ENCODE assay signal across 9 cellular contexts in genomic region chr6:111603648-111604047, GRCh38. TPM values are rescaled to one million over a fixed set of nuclear protein-coding genes. Genes with fewer than 3 reads are reported as not detected.
DNase-seq lines count a peak whose midpoint lies in the region; ATAC-seq and TF ChIP-seq lines count a peak whose summit lies in the region.
"Had no signal": no experiment of that assay in that cellular context is flagged by ENCODE, and none has a peak within 500 bp of the region (broad histone marks: within the 10 kb centered on the region; RNA-seq: fewer than 3 reads in every experiment).

No MANE protein-coding gene starts in this region.

- no peaks in the 10 kb centered on the region for H3K36me3 ChIP-seq in psoas muscle (ENCODE audit: insufficient read depth in 1 of 2, low read depth in 1 of 2)
- H3K36me3 ChIP-seq in effector memory CD4-positive, alpha-beta T cell (ENCODE audit: control insufficient read depth, insufficient read depth, low read length), result no peaks in the 10 kb centered on the region

- TF ChIP-seq CTCF in epithelial cell of proximal tubule (conservative IDR thresholded peaks at IDR 0.05; ENCODE audit: low read depth, low read length), result no peak
- TF ChIP-seq CTCF in psoas muscle (IDR thresholded peaks at IDR 0.05), result no peak

- intact Hi-C loops in psoas muscle (cut with DNase I), result loop anchor here (5.0 kb wide), 2 partner anchors 36 to 41 kb away; no protein-coding TSS in a partner anchor

- H3K27ac ChIP-seq in psoas muscle, result peak overlapping the region; percentile 99
- no peak overlapping the region for H3K27ac ChIP-seq in effector memory CD4-positive, alpha-beta T cell (ENCODE audit: insufficient read depth, low read length, poor library complexity, severe bottlenecking)

- peaks cover 45% of the 10 kb centered on the region for H3K4me1 ChIP-seq in psoas muscle
- H3K4me1 ChIP-seq in effector memory CD4-positive, alpha-beta T cell (ENCODE audit: control insufficient read depth, insufficient read depth, low read length, poor library complexity, severe bottlenecking), result peaks cover 11% of the 10 kb centered on the region

- no peaks in the 10 kb centered on the region for H3K9me3 ChIP-seq in psoas muscle
- no peaks in the 10 kb centered on the region for H3K9me3 ChIP-seq in effector memory CD4-positive, alpha-beta T cell (ENCODE audit: control insufficient read depth, low read length)

- 24 to 33% (median 25%) methylated on average over 3 of the region's 3 CpGs for WGBS in psoas muscle, 3 donors

- H3K4me3 ChIP-seq in epithelial cell of proximal tubule (ENCODE audit: low read depth, low read length) (peak overlapping the region; percentile 67), psoas muscle (peak overlapping the region; percentile 78)
- no peak overlapping the region for H3K4me3 ChIP-seq in effector memory CD4-positive, alpha-beta T cell (ENCODE audit: insufficient read depth, low read depth, low read length, poor library complexity, severe bottlenecking)

- no peaks in the 10 kb centered on the region for H3K27me3 ChIP-seq in psoas muscle (ENCODE audit: insufficient read depth in 3 of 3, low read length in 2 of 3)
- H3K27me3 ChIP-seq in effector memory CD4-positive, alpha-beta T cell (replicated peaks; ENCODE audit: control insufficient read depth, insufficient read depth, low read length, poor library complexity, severe bottlenecking), result no peaks in the 10 kb centered on the region

- CTCF ChIA-PET in HEK293T (lab: Yijun Ruan, JAX), result interaction anchor here (1.4 to 1.9 kb wide), 2 partner anchors 38 to 345 kb away, joined by 4 to 5 read pairs; a partner anchor contains a TSS

- peak; percentile 37 for DNase-seq in EH (ENCODE audit: low read depth)
- DNase-seq in SK-N-DZ (ENCODE audit: low spot score), result peak; percentile 32
- DNase-seq in epithelial cell of proximal tubule (ENCODE audit: low read depth), result no peak
- no peak for DNase-seq in psoas muscle
- no peak for DNase-seq in NOMO-1 treated with DMSO at 0.1 percent for 48 hours (lab: John Stamatoyannopoulos, UW; ENCODE audit: unreplicated experiment)
- DNase-seq in effector memory CD4-positive, alpha-beta T cell, result no peak
- no peak for DNase-seq in putamen (ENCODE audit: low spot score)
- DNase-seq in HEK293T (ENCODE audit: extremely low spot score), result no peak
- DNase-seq: NCI-H748 treated with DMSO at 0.1 percent for 48 hours had no signal

- POLR2A ChIA-PET in HEK293T (lab: Yijun Ruan, JAX), result interaction anchor here (5.1 kb wide), 1 partner anchor 120 kb away, joined by 32 read pairs; the partner anchor contains the start of gene REV3L

- ATAC-seq in psoas muscle, result no peak

TF ChIP-seq in HEK293T, 16 proteins besides CTCF, POLR2A, EP300 and RAD21:
- TF ChIP-seq FOXK2 (IDR thresholded peaks at IDR 0.05), result no peak
- no peak for TF ChIP-seq ZNF384 (IDR thresholded peaks at IDR 0.05)
- TF ChIP-seq SP1 (IDR thresholded peaks at IDR 0.05), result no peak
- no peak for TF ChIP-seq ARNT (IDR thresholded peaks at IDR 0.05)
- TF ChIP-seq ELF4 (IDR thresholded peaks at IDR 0.05), result no peak
- no peak for TF ChIP-seq SUZ12 (IDR thresholded peaks at IDR 0.05)
TF ChIP-seq in HEK293T: peak in this region for 0.

RNA-seq across cellular contexts. Expression of gene TRAF3IP2, which starts 2.0 kb away (rescaled TPM):
- polyA plus RNA-seq in SK-N-DZ (2014; cell fraction: cytosol; rRNA removed), result 0.42 and 0.70 TPM in 2 replicates
- 1.4 TPM in 1 of 2 replicates, not detected in the other for polyA plus RNA-seq in SK-N-DZ (2014; cell fraction: nucleus; rRNA removed)
- 31.3 and 37.8 TPM in 2 replicates for total RNA-seq in epithelial cell of proximal tubule
- 10 to 100 TPM; 17.1 to 49.3 (median 19.5) TPM for total RNA-seq in psoas muscle
- 10 to 100 TPM in 2 of 3 donors, 1 to 10 TPM in 1; 7.9 to 46.5 (median 11.6) TPM for polyA plus RNA-seq in psoas muscle

Comparison
In these comparisons a context has a peak if more than half of its experiments do, and no peak if none do; other contexts are left out.
1. DNase-seq: peak in EH (single experiment) and SK-N-DZ (single experiment); none in epithelial cell of proximal tubule (single experiment), psoas muscle (0 of 2), NOMO-1 treated with DMSO at 0.1 percent for 48 hours (single experiment), effector memory CD4-positive, alpha-beta T cell (0 of 3), putamen (single experiment) and HEK293T (single experiment).